In the genomic region with DNA sequence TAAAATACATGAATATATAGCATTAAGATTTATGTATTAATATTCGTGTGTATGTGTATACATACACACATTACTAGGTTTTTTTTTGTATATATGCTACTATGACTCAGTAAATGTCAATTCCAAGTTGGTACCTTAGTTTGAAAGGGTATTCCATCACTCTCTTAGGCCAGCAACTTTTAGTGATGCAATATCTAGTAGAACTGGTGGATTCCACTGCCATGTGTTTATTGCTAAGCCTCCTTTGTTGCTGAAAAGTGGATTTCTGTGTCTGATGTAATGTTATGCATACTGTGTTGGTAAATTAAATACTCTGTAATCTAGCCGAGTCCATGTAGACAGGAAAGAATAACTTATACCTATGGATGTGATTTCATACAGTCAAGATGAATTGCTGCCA, we compare ENCODE assay signal across 1 cellular context.
TF ChIP-seq lines count a peak whose summit lies in the region.

No MANE protein-coding gene starts in this region.

TF ChIP-seq in H1, 55 proteins besides CTCF, POLR2A, EP300 and RAD21:
- TF ChIP-seq, protein P1, sequence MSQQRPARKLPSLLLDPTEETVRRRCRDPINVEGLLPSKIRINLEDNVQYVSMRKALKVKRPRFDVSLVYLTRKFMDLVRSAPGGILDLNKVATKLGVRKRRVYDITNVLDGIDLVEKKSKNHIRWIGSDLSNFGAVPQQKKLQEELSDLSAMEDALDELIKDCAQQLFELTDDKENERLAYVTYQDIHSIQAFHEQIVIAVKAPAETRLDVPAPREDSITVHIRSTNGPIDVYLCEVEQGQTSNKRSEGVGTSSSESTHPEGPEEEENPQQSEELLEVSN (IDR thresholded peaks at IDR 0.05), result no peak
- no peak for TF ChIP-seq MAFK (IDR thresholded peaks at IDR 0.05; ENCODE audit: low read depth, low read length)
- TF ChIP-seq RBBP5 (IDR thresholded peaks at IDR 0.05; ENCODE audit: borderline replicate concordance, low read depth, low read length), result no peak
- peak; percentile 16; the same call in 1 of the 2 replicates for TF ChIP-seq CEBPB (IDR thresholded peaks at IDR 0.05; ENCODE audit: low read depth, low read length)
- TF ChIP-seq JUN (IDR thresholded peaks at IDR 0.05; ENCODE audit: low read depth, low read length), result no peak
